ENCODE assay signal across 1 cellular context in the genomic region with DNA sequence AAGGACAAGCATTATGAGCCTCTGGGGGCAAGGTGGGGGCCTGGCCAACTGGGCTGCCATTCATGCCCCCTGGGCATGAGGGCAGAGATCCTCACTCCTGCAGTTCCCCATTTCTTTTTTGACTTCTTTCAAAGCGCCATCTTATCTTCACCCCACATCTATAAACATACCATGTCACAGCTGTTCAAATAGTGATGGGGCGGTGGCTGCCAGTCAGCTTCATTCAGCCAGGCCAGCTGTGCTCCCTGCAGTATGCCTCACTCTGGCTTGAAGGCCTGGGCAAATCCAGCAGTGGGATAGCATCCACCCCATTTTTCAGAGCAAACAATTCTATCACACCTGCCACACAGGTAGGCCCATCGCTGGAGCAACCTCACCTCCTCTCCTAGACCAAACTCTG.
TF ChIP-seq lines count a peak whose summit lies in the region.

No MANE protein-coding gene starts in this region.

TF ChIP-seq in K562, 482 proteins besides CTCF, POLR2A, EP300 and RAD21 (continued from another document and continues in another):
- TF ChIP-seq SP1 (CRISPR knock-in tag; IDR thresholded peaks at IDR 0.05) = no peak
- TF ChIP-seq HNRNPLL (IDR thresholded peaks at IDR 0.05; ENCODE audit: low read depth, low read length, poor library complexity, severe bottlenecking) = no peak
- no peak for TF ChIP-seq HEY1 (CRISPR knock-in tag; IDR thresholded peaks at IDR 0.05; ENCODE audit: borderline replicate concordance)
- no peak for TF ChIP-seq ZNF253 (CRISPR knock-in tag; conservative IDR thresholded peaks at IDR 0.05)
- no peak for TF ChIP-seq POLR2AphosphoS5 (IDR thresholded peaks at IDR 0.05; ENCODE audit: control insufficient read depth, insufficient read depth, low read depth, low read length)
- no peak for TF ChIP-seq CBX1 (IDR thresholded peaks at IDR 0.05; ENCODE audit: low read depth)
- TF ChIP-seq, protein P1, sequence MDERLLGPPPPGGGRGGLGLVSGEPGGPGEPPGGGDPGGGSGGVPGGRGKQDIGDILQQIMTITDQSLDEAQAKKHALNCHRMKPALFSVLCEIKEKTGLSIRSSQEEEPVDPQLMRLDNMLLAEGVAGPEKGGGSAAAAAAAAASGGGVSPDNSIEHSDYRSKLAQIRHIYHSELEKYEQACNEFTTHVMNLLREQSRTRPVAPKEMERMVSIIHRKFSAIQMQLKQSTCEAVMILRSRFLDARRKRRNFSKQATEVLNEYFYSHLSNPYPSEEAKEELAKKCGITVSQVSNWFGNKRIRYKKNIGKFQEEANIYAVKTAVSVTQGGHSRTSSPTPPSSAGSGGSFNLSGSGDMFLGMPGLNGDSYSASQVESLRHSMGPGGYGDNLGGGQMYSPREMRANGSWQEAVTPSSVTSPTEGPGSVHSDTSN (CRISPR knock-in tag; IDR thresholded peaks at IDR 0.05; ENCODE audit: low read depth) = 0 out of 2 replicates have a peak, but pooled peaks have one; percentile 10
- TF ChIP-seq, protein P1 (tag; conservative IDR thresholded peaks at IDR 0.05; ENCODE audit: low read depth) = no peak
- TF ChIP-seq MAFK (IDR thresholded peaks at IDR 0.05; ENCODE audit: low read length) = no peak
- no peak for TF ChIP-seq ZC3H8 (IDR thresholded peaks at IDR 0.05)
- TF ChIP-seq ZBTB8A (IDR thresholded peaks at IDR 0.05; ENCODE audit: partially characterized antibody) = no peak
- no peak for TF ChIP-seq CREM (IDR thresholded peaks at IDR 0.05; ENCODE audit: low read depth)
- no peak for TF ChIP-seq CHD4 (IDR thresholded peaks at IDR 0.05; ENCODE audit: insufficient read depth, insufficient replicate concordance, low read depth, low read length, poor library complexity, severe bottlenecking)
- no peak for TF ChIP-seq PHTF2 (CRISPR knock-in tag; IDR thresholded peaks at IDR 0.05)
- peak; percentile 54; the same call in 1 of the 2 replicates for TF ChIP-seq TEAD4 (IDR thresholded peaks at IDR 0.05; ENCODE audit: low read length)
- TF ChIP-seq TEAD4 (CRISPR knock-in tag; IDR thresholded peaks at IDR 0.05; ENCODE audit: borderline replicate concordance) = no peak
- no peak for TF ChIP-seq ETV1 (tag; conservative IDR thresholded peaks at IDR 0.05; ENCODE audit: low read depth)
- TF ChIP-seq SMAD1 (IDR thresholded peaks at IDR 0.05; ENCODE audit: low read depth, low read length, partially characterized antibody) = no peak
- no peak for TF ChIP-seq MEF2A (IDR thresholded peaks at IDR 0.05; ENCODE audit: control insufficient read depth, low read depth, low read length)
- no peak for TF ChIP-seq TCFL5 (CRISPR knock-in tag; conservative IDR thresholded peaks at IDR 0.05)
- TF ChIP-seq ZNF507 (tag; conservative IDR thresholded peaks at IDR 0.05) = no peak
- no peak for TF ChIP-seq SRF (CRISPR knock-in tag; IDR thresholded peaks at IDR 0.05)
- no peak for TF ChIP-seq ZNF197 (CRISPR knock-in tag; IDR thresholded peaks at IDR 0.05; ENCODE audit: low read depth)
- TF ChIP-seq RNF2 (IDR thresholded peaks at IDR 0.05) = no peak
- TF ChIP-seq MCM7 (IDR thresholded peaks at IDR 0.05) = no peak
- TF ChIP-seq SMARCE1 (IDR thresholded peaks at IDR 0.05) = peak; percentile 43; the same call in 1 of the 2 replicates
- TF ChIP-seq ELF2 (CRISPR knock-in tag; IDR thresholded peaks at IDR 0.05) = no peak
- TF ChIP-seq ZNF143 (CRISPR knock-in tag; IDR thresholded peaks at IDR 0.05) = no peak
- no peak for TF ChIP-seq SMAD4 (CRISPR knock-in tag; conservative IDR thresholded peaks at IDR 0.05)
- no peak for TF ChIP-seq PYGO2 (tag; IDR thresholded peaks at IDR 0.05)
- TF ChIP-seq NR2F6 (CRISPR knock-in tag; IDR thresholded peaks at IDR 0.05) = no peak
- peak; percentile 49; the same call in 1 of the 2 replicates for TF ChIP-seq TAL1 (IDR thresholded peaks at IDR 0.05)
- TF ChIP-seq, protein P2, sequence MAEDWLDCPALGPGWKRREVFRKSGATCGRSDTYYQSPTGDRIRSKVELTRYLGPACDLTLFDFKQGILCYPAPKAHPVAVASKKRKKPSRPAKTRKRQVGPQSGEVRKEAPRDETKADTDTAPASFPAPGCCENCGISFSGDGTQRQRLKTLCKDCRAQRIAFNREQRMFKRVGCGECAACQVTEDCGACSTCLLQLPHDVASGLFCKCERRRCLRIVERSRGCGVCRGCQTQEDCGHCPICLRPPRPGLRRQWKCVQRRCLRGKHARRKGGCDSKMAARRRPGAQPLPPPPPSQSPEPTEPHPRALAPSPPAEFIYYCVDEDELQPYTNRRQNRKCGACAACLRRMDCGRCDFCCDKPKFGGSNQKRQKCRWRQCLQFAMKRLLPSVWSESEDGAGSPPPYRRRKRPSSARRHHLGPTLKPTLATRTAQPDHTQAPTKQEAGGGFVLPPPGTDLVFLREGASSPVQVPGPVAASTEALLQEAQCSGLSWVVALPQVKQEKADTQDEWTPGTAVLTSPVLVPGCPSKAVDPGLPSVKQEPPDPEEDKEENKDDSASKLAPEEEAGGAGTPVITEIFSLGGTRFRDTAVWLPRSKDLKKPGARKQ (CRISPR knock-in tag; IDR thresholded peaks at IDR 0.05) = no peak
- TF ChIP-seq, protein P3, sequence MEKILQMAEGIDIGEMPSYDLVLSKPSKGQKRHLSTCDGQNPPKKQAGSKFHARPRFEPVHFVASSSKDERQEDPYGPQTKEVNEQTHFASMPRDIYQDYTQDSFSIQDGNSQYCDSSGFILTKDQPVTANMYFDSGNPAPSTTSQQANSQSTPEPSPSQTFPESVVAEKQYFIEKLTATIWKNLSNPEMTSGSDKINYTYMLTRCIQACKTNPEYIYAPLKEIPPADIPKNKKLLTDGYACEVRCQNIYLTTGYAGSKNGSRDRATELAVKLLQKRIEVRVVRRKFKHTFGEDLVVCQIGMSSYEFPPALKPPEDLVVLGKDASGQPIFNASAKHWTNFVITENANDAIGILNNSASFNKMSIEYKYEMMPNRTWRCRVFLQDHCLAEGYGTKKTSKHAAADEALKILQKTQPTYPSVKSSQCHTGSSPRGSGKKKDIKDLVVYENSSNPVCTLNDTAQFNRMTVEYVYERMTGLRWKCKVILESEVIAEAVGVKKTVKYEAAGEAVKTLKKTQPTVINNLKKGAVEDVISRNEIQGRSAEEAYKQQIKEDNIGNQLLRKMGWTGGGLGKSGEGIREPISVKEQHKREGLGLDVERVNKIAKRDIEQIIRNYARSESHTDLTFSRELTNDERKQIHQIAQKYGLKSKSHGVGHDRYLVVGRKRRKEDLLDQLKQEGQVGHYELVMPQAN (IDR thresholded peaks at IDR 0.05; ENCODE audit: borderline replicate concordance) = no peak
- TF ChIP-seq SNIP1 (IDR thresholded peaks at IDR 0.05; ENCODE audit: low read depth) = no peak
- no peak for TF ChIP-seq STAT5A (IDR thresholded peaks at IDR 0.05; ENCODE audit: borderline replicate concordance, low read length)
- TF ChIP-seq, protein P4, sequence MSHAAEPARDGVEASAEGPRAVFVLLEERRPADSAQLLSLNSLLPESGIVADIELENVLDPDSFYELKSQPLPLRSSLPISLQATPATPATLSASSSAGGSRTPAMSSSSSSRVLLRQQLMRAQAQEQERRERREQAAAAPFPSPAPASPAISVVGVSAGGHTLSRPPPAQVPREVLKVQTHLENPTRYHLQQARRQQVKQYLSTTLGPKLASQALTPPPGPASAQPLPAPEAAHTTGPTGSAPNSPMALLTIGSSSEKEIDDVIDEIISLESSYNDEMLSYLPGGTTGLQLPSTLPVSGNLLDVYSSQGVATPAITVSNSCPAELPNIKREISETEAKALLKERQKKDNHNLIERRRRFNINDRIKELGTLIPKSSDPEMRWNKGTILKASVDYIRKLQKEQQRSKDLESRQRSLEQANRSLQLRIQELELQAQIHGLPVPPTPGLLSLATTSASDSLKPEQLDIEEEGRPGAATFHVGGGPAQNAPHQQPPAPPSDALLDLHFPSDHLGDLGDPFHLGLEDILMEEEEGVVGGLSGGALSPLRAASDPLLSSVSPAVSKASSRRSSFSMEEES (CRISPR knock-in tag; IDR thresholded peaks at IDR 0.05) = no peak
- TF ChIP-seq, protein P5, sequence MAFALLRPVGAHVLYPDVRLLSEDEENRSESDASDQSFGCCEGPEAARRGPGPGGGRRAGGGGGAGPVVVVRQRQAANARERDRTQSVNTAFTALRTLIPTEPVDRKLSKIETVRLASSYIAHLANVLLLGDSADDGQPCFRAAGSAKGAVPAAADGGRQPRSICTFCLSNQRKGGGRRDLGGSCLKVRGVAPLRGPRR (CRISPR knock-in tag; IDR thresholded peaks at IDR 0.05) = no peak
- TF ChIP-seq GATA2 (CRISPR knock-in tag; IDR thresholded peaks at IDR 0.05) = no peak
- no peak for TF ChIP-seq HSF4 (CRISPR knock-in tag; IDR thresholded peaks at IDR 0.05; ENCODE audit: borderline replicate concordance)
- peak; percentile 33 for TF ChIP-seq MEIS2 (IDR thresholded peaks at IDR 0.05; ENCODE audit: partially characterized antibody)
- TF ChIP-seq ARID1B (IDR thresholded peaks at IDR 0.05) = peak; percentile 70
- TF ChIP-seq, protein P6, sequence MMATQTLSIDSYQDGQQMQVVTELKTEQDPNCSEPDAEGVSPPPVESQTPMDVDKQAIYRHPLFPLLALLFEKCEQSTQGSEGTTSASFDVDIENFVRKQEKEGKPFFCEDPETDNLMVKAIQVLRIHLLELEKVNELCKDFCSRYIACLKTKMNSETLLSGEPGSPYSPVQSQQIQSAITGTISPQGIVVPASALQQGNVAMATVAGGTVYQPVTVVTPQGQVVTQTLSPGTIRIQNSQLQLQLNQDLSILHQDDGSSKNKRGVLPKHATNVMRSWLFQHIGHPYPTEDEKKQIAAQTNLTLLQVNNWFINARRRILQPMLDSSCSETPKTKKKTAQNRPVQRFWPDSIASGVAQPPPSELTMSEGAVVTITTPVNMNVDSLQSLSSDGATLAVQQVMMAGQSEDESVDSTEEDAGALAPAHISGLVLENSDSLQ (IDR thresholded peaks at IDR 0.05) = peak; percentile 51
- TF ChIP-seq, protein P7, sequence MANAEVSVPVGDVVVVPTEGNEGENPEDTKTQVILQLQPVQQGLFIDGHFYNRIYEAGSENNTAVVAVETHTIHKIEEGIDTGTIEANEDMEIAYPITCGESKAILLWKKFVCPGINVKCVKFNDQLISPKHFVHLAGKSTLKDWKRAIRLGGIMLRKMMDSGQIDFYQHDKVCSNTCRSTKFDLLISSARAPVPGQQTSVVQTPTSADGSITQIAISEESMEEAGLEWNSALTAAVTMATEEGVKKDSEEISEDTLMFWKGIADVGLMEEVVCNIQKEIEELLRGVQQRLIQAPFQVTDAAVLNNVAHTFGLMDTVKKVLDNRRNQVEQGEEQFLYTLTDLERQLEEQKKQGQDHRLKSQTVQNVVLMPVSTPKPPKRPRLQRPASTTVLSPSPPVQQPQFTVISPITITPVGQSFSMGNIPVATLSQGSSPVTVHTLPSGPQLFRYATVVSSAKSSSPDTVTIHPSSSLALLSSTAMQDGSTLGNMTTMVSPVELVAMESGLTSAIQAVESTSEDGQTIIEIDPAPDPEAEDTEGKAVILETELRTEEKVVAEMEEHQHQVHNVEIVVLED (CRISPR knock-in tag; IDR thresholded peaks at IDR 0.05) = no peak
